In the genomic region with DNA sequence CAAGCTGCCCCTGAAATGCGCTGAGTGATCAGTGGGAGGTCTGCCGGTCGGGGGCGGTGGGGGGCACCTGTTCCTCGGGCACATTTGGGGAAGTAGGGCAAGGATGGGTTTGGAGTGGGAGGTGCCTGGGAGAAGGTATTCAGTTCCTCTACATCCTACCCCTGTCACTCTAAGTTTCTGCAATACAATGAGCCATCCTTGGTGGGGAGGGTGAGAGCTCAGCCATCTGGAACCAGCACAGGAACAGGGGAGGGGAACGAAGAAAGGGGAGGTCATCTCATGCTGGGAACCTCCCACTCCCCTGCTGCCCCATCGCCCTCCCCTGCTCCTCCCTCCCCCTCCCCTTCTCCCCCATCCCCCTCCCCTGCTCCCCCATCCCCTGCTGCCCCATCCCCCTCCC, we compare ENCODE assay signal across 23 cellular contexts. TPM values are rescaled to one million over a fixed set of nuclear protein-coding genes. Genes with fewer than 3 reads are reported as not detected.
DNase-seq lines count a peak whose midpoint lies in the region; ATAC-seq lines count a peak whose summit lies in the region.
"Had no signal": no experiment of that assay in that cellular context is flagged by ENCODE, and none has a peak within 500 bp of the region (broad histone marks: within the 10 kb centered on the region; RNA-seq: fewer than 3 reads in every experiment).

No MANE protein-coding gene starts in this region.

- H3K27ac ChIP-seq in ectodermal cell (ENCODE audit: insufficient read depth, low read depth, low read length, poor library complexity, severe bottlenecking): peak overlapping the region; percentile 39
- H3K27ac ChIP-seq: 22Rv1, ascending aorta, coronary artery, epithelial cell of prostate, psoas muscle, tibial nerve had no signal

- WGBS in ectodermal cell, 2 experiments: 47 to 52% methylated on average over 6 of the region's 7 CpGs

- peak; percentile 68 for DNase-seq in DMS 273 (lab: John Stamatoyannopoulos, UW; ENCODE audit: unreplicated experiment)
- no peak for DNase-seq in DMS 273 treated with DMSO at 0.1 percent for 48 hours (lab: John Stamatoyannopoulos, UW)
- peak; percentile 78 for DNase-seq in NCI-H2171 (lab: John Stamatoyannopoulos, UW)
- DNase-seq in activated T-cell treated with anti-CD3 and anti-CD28 coated beads, Interleukin-2, amount 50 U/mL, for 48 hours: no peak
- no peak for DNase-seq in NCI-H345 treated with DMSO at 0.1 percent for 48 hours (lab: John Stamatoyannopoulos, UW; ENCODE audit: unreplicated experiment)
- no peak for DNase-seq in activated naive CD4-positive, alpha-beta T cell (lab: John Stamatoyannopoulos, UW)
- DNase-seq: activated CD4-positive, alpha-beta T cell treated with anti-CD3 and anti-CD28 coated beads for 1 hour; activated CD8-positive, alpha-beta memory T cell treated with anti-CD3 and anti-CD28 coated beads, Interleukin-2, amount 50 U/mL, for 4 hours; activated naive CD4-positive, alpha-beta T cell treated with Interleukin-2 at 50 U/mL for 16 hours; CD4-positive, alpha-beta memory T cell; immature natural killer cell; mammary epithelial cell; NCI-H1105 treated with DMSO at 0.1 percent for 48 hours; stimulated activated naive B cell treated with anti-CD40 and anti-IgM and Interleukin-4, amounts not matched to agents 10 μg/mL and 1 μg/mL and 100 μg/mL, for 72 hours had no signal

- peaks cover 19% of the 10 kb centered on the region for H3K4me1 ChIP-seq in ectodermal cell (ENCODE audit: control insufficient read depth, insufficient read depth, low read length)

- H3K36me3 ChIP-seq in ectodermal cell (ENCODE audit: control insufficient read depth, insufficient read depth, low read length): no peaks in the 10 kb centered on the region

- H3K4me3 ChIP-seq in ectodermal cell (ENCODE audit: insufficient read depth, low read depth, low read length): no peak overlapping the region
- H3K4me3 ChIP-seq: ascending aorta, coronary artery, psoas muscle, tibial nerve had no signal

- no peaks in the 10 kb centered on the region for H3K9me3 ChIP-seq in ectodermal cell (ENCODE audit: control insufficient read depth, low read length)
- H3K9me3 ChIP-seq: ascending aorta, psoas muscle, tibial nerve had no signal

- ATAC-seq in GM21786 (IDR thresholded peaks at IDR 0.05; ENCODE audit: unreplicated experiment): no peak
- ATAC-seq: natural killer cell treated with Interleukin-12 subunit alpha and Interleukin-12 subunit beta and Interleukin-15 and Interleukin-18, amount 100 ng/mL, for 72 hours; psoas muscle; stimulated activated naive B cell treated with anti-CD40 and anti-IgM and Interleukin-4, amounts not matched to agents 10 μg/mL and 1 μg/mL and 100 μg/mL, for 72 hours had no signal

- peaks cover 5% of the 10 kb centered on the region for H3K27me3 ChIP-seq in ectodermal cell (ENCODE audit: control insufficient read depth, insufficient read depth, low read length, poor library complexity, severe bottlenecking)
- H3K27me3 ChIP-seq: ascending aorta had no signal

RNA-seq across cellular contexts. Expression of gene DPH1, which starts 4.2 kb away (rescaled TPM):
- polyA plus RNA-seq in ectodermal cell (2013, experiment 1 of 4): 36.8 TPM
- 37.0 TPM for polyA plus RNA-seq in ectodermal cell (2013, experiment 2 of 4)
- 31.4 TPM for polyA plus RNA-seq in ectodermal cell (2013, experiment 3 of 4)
- polyA plus RNA-seq in ectodermal cell (2013, experiment 4 of 4): 40.0 TPM

RNA-seq across cellular contexts. Expression of gene OVCA2, which starts 7.7 kb away (rescaled TPM):
- 24.3 TPM for polyA plus RNA-seq in ectodermal cell (2013, experiment 1 of 4)
- 21.0 TPM for polyA plus RNA-seq in ectodermal cell (2013, experiment 2 of 4)
- 23.4 TPM for polyA plus RNA-seq in ectodermal cell (2013, experiment 3 of 4)
- polyA plus RNA-seq in ectodermal cell (2013, experiment 4 of 4): 29.3 TPM

RNA-seq across cellular contexts. Expression of gene RTN4RL1, which starts 9.0 kb away (rescaled TPM):
- 10.9 TPM for polyA plus RNA-seq in ectodermal cell (2013, experiment 1 of 4)
- 12.4 TPM for polyA plus RNA-seq in ectodermal cell (2013, experiment 2 of 4)
- 6.5 TPM for polyA plus RNA-seq in ectodermal cell (2013, experiment 3 of 4)
- polyA plus RNA-seq in ectodermal cell (2013, experiment 4 of 4): 7.7 TPM

RNA-seq across cellular contexts. Expression of gene HIC1, which starts 20.7 kb away (rescaled TPM):
- 0.56 TPM for polyA plus RNA-seq in ectodermal cell (2013, experiment 1 of 4)
- polyA plus RNA-seq in ectodermal cell (2013, experiment 2 of 4): not detected
- polyA plus RNA-seq in ectodermal cell (2013, experiment 3 of 4): 0.21 TPM
- 0.20 TPM for polyA plus RNA-seq in ectodermal cell (2013, experiment 4 of 4)

Comparison
In these comparisons a context has a peak if more than half of its experiments do, and no peak if none do; other contexts are left out.
1. DNase-seq: peak in DMS 273 (single experiment) and NCI-H2171 (single experiment); none in DMS 273 treated with DMSO at 0.1 percent for 48 hours (single experiment), activated T-cell treated with anti-CD3 and anti-CD28 coated beads, Interleukin-2, amount 50 U/mL, for 48 hours (0 of 2), NCI-H345 treated with DMSO at 0.1 percent for 48 hours (single experiment) and activated naive CD4-positive, alpha-beta T cell (0 of 4).